ENCODE assay signal across 23 cellular contexts in genomic region chr6:139231206-139231605, GRCh38.
DNase-seq lines count a peak whose midpoint lies in the region; ATAC-seq and TF ChIP-seq lines count a peak whose summit lies in the region.
"Had no signal": no experiment of that assay in that cellular context is flagged by ENCODE, and none has a peak within 500 bp of the region (broad histone marks: within the 10 kb centered on the region; RNA-seq: fewer than 3 reads in every experiment).

No MANE protein-coding gene starts in this region.

- H3K79me2 ChIP-seq in DOHH2 (ENCODE audit: control insufficient read depth, low read length) = no peaks in the 10 kb centered on the region

- peaks cover 56% of the 10 kb centered on the region for H3K4me1 ChIP-seq in DOHH2 (ENCODE audit: control insufficient read depth, low read length)
- peaks cover 2% of the 10 kb centered on the region; the same call in 1 of the 2 replicates for H3K4me1 ChIP-seq in IMR-90 (ENCODE audit: control insufficient read depth, insufficient read depth, low read length)
- no peaks in the 10 kb centered on the region for H3K4me1 ChIP-seq in adipocyte (ENCODE audit: control insufficient read depth, insufficient read depth, low read length)
- H3K4me1 ChIP-seq in neuronal stem cell (ENCODE audit: control insufficient read depth in 2 of 2, insufficient read depth in 1 of 2, low read depth in 1 of 2, low read length in 2 of 2) = peaks cover 0 to 11% of the 10 kb centered on the region in 2 donors
- no peaks in the 10 kb centered on the region for H3K4me1 ChIP-seq in upper lobe of right lung
- H3K4me1 ChIP-seq: lower lobe of right lung, transverse colon had no signal

- no peak overlapping the region for H3K56ac ChIP-seq in IMR-90 (ENCODE audit: extremely low read depth, insufficient read depth, low read length)

- no peak for TF ChIP-seq CTCF in DOHH2 (IDR thresholded peaks at IDR 0.05; ENCODE audit: low read depth, low read length, poor library complexity, severe bottlenecking)
- no peak for TF ChIP-seq CTCF in IMR-90 (conservative IDR thresholded peaks at IDR 0.05; ENCODE audit: low read depth, low read length)
- TF ChIP-seq CTCF in upper lobe of right lung (IDR thresholded peaks at IDR 0.05) = no peak

- H3K23ac ChIP-seq in IMR-90 (ENCODE audit: low read depth, low read length) = no peak overlapping the region
- no peak overlapping the region for H3K23ac ChIP-seq in neuronal stem cell (ENCODE audit: low read depth, low read length, poor library complexity)

- DNase-seq in IMR-90 (peak; percentile 31), adipocyte (ENCODE audit: low read depth) (peak; percentile 4), neuronal stem cell (ENCODE audit: low spot score) (no peak), upper lobe of right lung (no peak), globus pallidus (ENCODE audit: low spot score) (no peak), NCI-H1436 treated with DMSO at 0.1 percent for 48 hours (lab: John Stamatoyannopoulos, UW) (no peak)
- DNase-seq: activated CD4-positive, alpha-beta T cell treated with anti-CD3 and anti-CD28 coated beads, Interleukin-2, amount 50 U/mL, for 48 hours; activated CD4-positive, CD25-positive, alpha-beta regulatory T cell; activated CD8-positive, alpha-beta memory T cell treated with anti-CD3 and anti-CD28 coated beads, Interleukin-2, amount 50 U/mL, for 48 hours; activated naive CD8-positive, alpha-beta T cell treated with anti-CD3 and anti-CD28 coated beads, Interleukin-2, amount 10 ng/mL, durations not matched to agents 7 days and 5 days; Calu3; cerebellar nuclear complex; kidney glomerular epithelial cell; lower lobe of right lung; natural killer cell; NCI-H1048; retina; SIG-M5; small intestine; transverse colon had no signal

- H3K9me1 ChIP-seq in IMR-90 (ENCODE audit: insufficient read depth, low read length) = no peaks in the 10 kb centered on the region

- H4K8ac ChIP-seq in IMR-90 (ENCODE audit: low read depth in 2 of 2, low read length in 2 of 2) (no peak overlapping the region), neuronal stem cell (ENCODE audit: low read depth, low read length) (no peak overlapping the region)

- H3K14ac ChIP-seq in IMR-90 (replicated peaks; ENCODE audit: low read depth, low read length) (no peak overlapping the region), neuronal stem cell (ENCODE audit: low read length) (peak overlapping the region; percentile 63)

- H4K20me1 ChIP-seq in DOHH2 (ENCODE audit: control insufficient read depth, insufficient read depth, low read depth, low read length) (no peaks in the 10 kb centered on the region), IMR-90 (ENCODE audit: insufficient read depth, low read length) (no peaks in the 10 kb centered on the region)
- H4K20me1 ChIP-seq: BLaER1 treated with 17β-estradiol and CSF1 and Interleukin-3, amounts not matched to agents 10 nM and 100 nM had no signal

- TF ChIP-seq RAD21 in IMR-90 (IDR thresholded peaks at IDR 0.05; ENCODE audit: low read length) = no peak

- no peak overlapping the region for H2AK9ac ChIP-seq in IMR-90 (replicated peaks; ENCODE audit: low read depth, low read length, poor library complexity)

- H3K79me1 ChIP-seq in IMR-90 (ENCODE audit: low read depth in 1 of 2, low read length in 2 of 2) (no peaks in the 10 kb centered on the region), neuronal stem cell (ENCODE audit: low read depth, low read length) (no peaks in the 10 kb centered on the region)

- peaks cover 15% of the 10 kb centered on the region for H3F3A ChIP-seq in DOHH2 (ENCODE audit: control insufficient read depth, insufficient read depth)

- H3K4ac ChIP-seq in IMR-90 (ENCODE audit: low read depth, low read length) (no peak overlapping the region), neuronal stem cell (ENCODE audit: low read length) (peak overlapping the region; percentile 56)

- H3K4me3 ChIP-seq in DOHH2 (ENCODE audit: low read length) = peak overlapping the region; percentile 37
- no peak overlapping the region for H3K4me3 ChIP-seq in IMR-90 (ENCODE audit: insufficient read depth, low read depth, low read length)
- no peak overlapping the region for H3K4me3 ChIP-seq in adipocyte (ENCODE audit: low read length)
- H3K4me3 ChIP-seq in neuronal stem cell (ENCODE audit: low read length in 2 of 2) = no peak overlapping the region
- H3K4me3 ChIP-seq in upper lobe of right lung = no peak overlapping the region
- H3K4me3 ChIP-seq: BLaER1 treated with 17β-estradiol and CSF1 and Interleukin-3, amounts not matched to agents 10 nM and 100 nM; lower lobe of right lung; transverse colon had no signal

- peaks cover 10% of the 10 kb centered on the region; the same call in 1 of the 2 replicates for H3K36me3 ChIP-seq in DOHH2 (ENCODE audit: control insufficient read depth, low read length)
- no peaks in the 10 kb centered on the region for H3K36me3 ChIP-seq in IMR-90 (ENCODE audit: control insufficient read depth, insufficient read depth, low read length)
- no peaks in the 10 kb centered on the region for H3K36me3 ChIP-seq in adipocyte (ENCODE audit: control insufficient read depth, insufficient read depth, low read length, severe bottlenecking)
- H3K36me3 ChIP-seq in neuronal stem cell (replicated peaks in 1 of 2; ENCODE audit: control insufficient read depth in 2 of 2, insufficient read depth in 2 of 2, low read length in 2 of 2) = no peaks in the 10 kb centered on the region
- H3K36me3 ChIP-seq in upper lobe of right lung = no peaks in the 10 kb centered on the region
- H3K36me3 ChIP-seq: lower lobe of right lung, transverse colon had no signal

- H2BK15ac ChIP-seq in IMR-90 (ENCODE audit: low read depth, low read length) (no peak overlapping the region), neuronal stem cell (ENCODE audit: low read length) (no peak overlapping the region)

- BruUV-seq in IMR-90 (replicated peaks; lab: Mats Ljungman, UMichigan) = no TSS peak

- H2BK12ac ChIP-seq in neuronal stem cell (ENCODE audit: low read length) = no peak overlapping the region

- CTCF ChIA-PET in IMR-90 (lab: Yijun Ruan, JAX) = interaction anchor here (0.8 to 1.3 kb wide), 7 partner anchors 10 to 666 kb away, joined by 3 to 9 read pairs (median 4); no protein-coding TSS in a partner anchor

- intact Hi-C loops in IMR-90 (cut with micrococcal nuclease) = no loop called here
- intact Hi-C loops in upper lobe of right lung (cut with DNase I) = no loop called here

- WGBS in IMR-90 (ENCODE audit: extremely low coverage in 2 of 2, insufficient read length in 1 of 2), 2 experiments = no CpG with 5 or more reads among the region's 2 CpGs
- no CpG with 5 or more reads among the region's 2 CpGs for WGBS in neuronal stem cell (ENCODE audit: extremely low coverage in 2 of 2, insufficient read length in 2 of 2, insufficient replicate concordance in 1 of 2), 2 donors

- TF ChIP-seq POLR2A in IMR-90 (IDR thresholded peaks at IDR 0.05; ENCODE audit: low read depth, low read length) = no peak

- no peak overlapping the region; the same call in 1 of the 2 replicates for H3K18ac ChIP-seq in IMR-90 (ENCODE audit: low read depth, low read length)
- no peak overlapping the region for H3K18ac ChIP-seq in neuronal stem cell (ENCODE audit: low read length)

- no peak overlapping the region for H4K5ac ChIP-seq in IMR-90 (ENCODE audit: low read depth, low read length)

- no peaks in the 10 kb centered on the region for H3K9me2 ChIP-seq in DOHH2 (replicated peaks; ENCODE audit: control insufficient read depth, low read length)

- H4K91ac ChIP-seq in IMR-90 (ENCODE audit: insufficient read depth, low read depth, low read length) (no peak overlapping the region), neuronal stem cell (ENCODE audit: low read depth, low read length, poor library complexity) (no peak overlapping the region)

- H3K9me3 ChIP-seq in DOHH2 (ENCODE audit: control insufficient read depth, insufficient read depth, low read length) (peaks cover 17% of the 10 kb centered on the region), IMR-90 (ENCODE audit: control insufficient read depth, insufficient read depth, low read length) (peaks cover 4% of the 10 kb centered on the region; the same call in 1 of the 2 replicates), adipocyte (ENCODE audit: control insufficient read depth, low read length) (no peaks in the 10 kb centered on the region), neuronal stem cell (replicated peaks in 1 of 2; ENCODE audit: control insufficient read depth in 2 of 2, insufficient read depth in 1 of 2, low read depth in 1 of 2, low read length in 2 of 2) (peaks cover 3 to 9% of the 10 kb centered on the region in 2 donors), upper lobe of right lung (no peaks in the 10 kb centered on the region)
- H3K9me3 ChIP-seq: transverse colon had no signal

- in situ Hi-C loops in IMR-90 (cut with MboI; ENCODE audit: low sequenced_read_pairs) = no loop called here

- ATAC-seq in IMR-90 (ENCODE audit: low read depth) = no peak
- ATAC-seq in upper lobe of right lung = no peak
- ATAC-seq: natural killer cell, Panc1 had no signal

- H3K9ac ChIP-seq in IMR-90 (ENCODE audit: low read depth, low read length) (no peak overlapping the region), adipocyte (ENCODE audit: low read length) (no peak overlapping the region), neuronal stem cell (ENCODE audit: low read depth, low read length, poor library complexity) (peak overlapping the region; percentile 16)
- H3K9ac ChIP-seq: BLaER1 treated with 17β-estradiol and CSF1 and Interleukin-3, amounts not matched to agents 10 nM and 100 nM had no signal

- no peaks in the 10 kb centered on the region for H3K27me3 ChIP-seq in DOHH2 (ENCODE audit: control insufficient read depth, low read length)
- H3K27me3 ChIP-seq in IMR-90 (ENCODE audit: control insufficient read depth, insufficient read depth, low read length) = peaks cover 3% of the 10 kb centered on the region; the same call in 1 of the 2 replicates
- H3K27me3 ChIP-seq in adipocyte (replicated peaks; ENCODE audit: control insufficient read depth, insufficient read depth, low read length) = peaks cover 2% of the 10 kb centered on the region
- H3K27me3 ChIP-seq in neuronal stem cell (ENCODE audit: control insufficient read depth in 3 of 3, insufficient read depth in 3 of 3, low read depth in 1 of 3, low read length in 3 of 3) = no peaks in the 10 kb centered on the region
- H3K27me3 ChIP-seq in upper lobe of right lung = no peaks in the 10 kb centered on the region
- H3K27me3 ChIP-seq: BLaER1 treated with 17β-estradiol and CSF1 and Interleukin-3, amounts not matched to agents 10 nM and 100 nM; transverse colon had no signal

- H2BK5ac ChIP-seq in IMR-90 (ENCODE audit: low read depth, low read length, poor library complexity, severe bottlenecking) = no peak overlapping the region
- no peak overlapping the region for H2BK5ac ChIP-seq in neuronal stem cell (ENCODE audit: low read length)

- POLR2A ChIA-PET in IMR-90 (lab: Charles Lee; ENCODE audit: unreplicated experiment) = no interaction called here

- peak overlapping the region; percentile 57 for H3K4me2 ChIP-seq in DOHH2 (ENCODE audit: low read length)
- no peak overlapping the region for H3K4me2 ChIP-seq in IMR-90 (ENCODE audit: low read depth, low read length)
- H3K4me2 ChIP-seq in neuronal stem cell (ENCODE audit: insufficient read depth, low read length, poor library complexity, severe bottlenecking) = no peak overlapping the region
- H3K4me2 ChIP-seq: BLaER1 treated with 17β-estradiol and CSF1 and Interleukin-3, amounts not matched to agents 10 nM and 100 nM had no signal

- H2AK5ac ChIP-seq in IMR-90 (ENCODE audit: low read depth, low read length) (no peak overlapping the region), neuronal stem cell (ENCODE audit: low read depth, low read length) (no peak overlapping the region)

- peak overlapping the region; percentile 89 for H3K27ac ChIP-seq in DOHH2 (ENCODE audit: low read depth, low read length)
- no peak overlapping the region for H3K27ac ChIP-seq in IMR-90 (ENCODE audit: insufficient read depth, low read length)
- peak overlapping the region; percentile 27 for H3K27ac ChIP-seq in neuronal stem cell (replicated peaks; ENCODE audit: low read length)
- no peak overlapping the region for H3K27ac ChIP-seq in upper lobe of right lung
- H3K27ac ChIP-seq: BLaER1 treated with 17β-estradiol and CSF1 and Interleukin-3, amounts not matched to agents 10 nM and 100 nM; lower lobe of right lung; transverse colon had no signal

- H2AFZ ChIP-seq in IMR-90 (replicated peaks; ENCODE audit: low read length, poor library complexity) (no peak overlapping the region), neuronal stem cell (ENCODE audit: low read length) (no peak overlapping the region)

- H2BK120ac ChIP-seq in IMR-90 (ENCODE audit: low read depth, low read length) (no peak overlapping the region), neuronal stem cell (ENCODE audit: low read depth, low read length) (no peak overlapping the region)

- H2BK20ac ChIP-seq in IMR-90 (ENCODE audit: low read depth, low read length) = no peak overlapping the region

- dilution Hi-C loops in IMR-90 (cut with HindIII; ENCODE audit: low sequenced_read_pairs, unreplicated experiment) = no loop called here

Comparison
In these comparisons a context has a peak if more than half of its experiments do, and no peak if none do; other contexts are left out.
1. H3K27ac ChIP-seq: peak in DOHH2 (single experiment) and neuronal stem cell (single experiment); none in IMR-90 (single experiment) and upper lobe of right lung (single experiment).
2. DNase-seq: peak in IMR-90 (single experiment) and adipocyte (single experiment); none in neuronal stem cell (single experiment), upper lobe of right lung (single experiment), globus pallidus (single experiment) and NCI-H1436 treated with DMSO at 0.1 percent for 48 hours (single experiment).